ENCODE assay signal across 2 cellular contexts in the genomic region with DNA sequence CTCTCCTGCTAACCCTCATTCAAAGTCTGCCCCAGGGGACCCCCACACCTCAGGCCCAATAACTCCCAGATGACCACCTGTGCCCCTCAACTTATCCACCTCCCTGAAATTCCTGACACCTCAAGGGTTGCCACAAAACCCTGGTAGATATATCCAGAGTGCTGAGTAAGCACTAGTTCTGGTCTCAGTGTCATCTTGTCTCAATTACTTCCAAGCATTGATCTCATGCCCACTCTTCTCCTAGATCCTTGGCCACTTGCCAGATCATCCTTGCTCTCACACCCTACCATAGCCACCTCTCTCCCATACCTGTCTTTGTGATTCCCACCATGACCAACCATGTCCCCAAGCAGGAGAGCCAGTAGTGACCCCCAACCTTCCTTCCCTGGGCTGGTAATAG.
TF ChIP-seq lines count a peak whose summit lies in the region.

No MANE protein-coding gene starts in this region.

TF ChIP-seq in GM23338, 12 proteins besides CTCF, POLR2A, EP300 and RAD21 (continues in another document):
- TF ChIP-seq ZNF331 (CRISPR knock-in tag; IDR thresholded peaks at IDR 0.05; ENCODE audit: low read depth) (no peak), EZH2 (IDR thresholded peaks at IDR 0.05; ENCODE audit: low read depth, unreplicated experiment) (no peak), ZNF114 (CRISPR knock-in tag; IDR thresholded peaks at IDR 0.05) (no peak), STAT1 (IDR thresholded peaks at IDR 0.05; ENCODE audit: unreplicated experiment) (no peak), NANOG (IDR thresholded peaks at IDR 0.05; ENCODE audit: borderline replicate concordance) (no peak), JUNB (IDR thresholded peaks at IDR 0.05; ENCODE audit: unreplicated experiment) (no peak), EZH2phosphoT487 (IDR thresholded peaks at IDR 0.05; ENCODE audit: unreplicated experiment) (no peak)
- TF ChIP-seq, protein P1, sequence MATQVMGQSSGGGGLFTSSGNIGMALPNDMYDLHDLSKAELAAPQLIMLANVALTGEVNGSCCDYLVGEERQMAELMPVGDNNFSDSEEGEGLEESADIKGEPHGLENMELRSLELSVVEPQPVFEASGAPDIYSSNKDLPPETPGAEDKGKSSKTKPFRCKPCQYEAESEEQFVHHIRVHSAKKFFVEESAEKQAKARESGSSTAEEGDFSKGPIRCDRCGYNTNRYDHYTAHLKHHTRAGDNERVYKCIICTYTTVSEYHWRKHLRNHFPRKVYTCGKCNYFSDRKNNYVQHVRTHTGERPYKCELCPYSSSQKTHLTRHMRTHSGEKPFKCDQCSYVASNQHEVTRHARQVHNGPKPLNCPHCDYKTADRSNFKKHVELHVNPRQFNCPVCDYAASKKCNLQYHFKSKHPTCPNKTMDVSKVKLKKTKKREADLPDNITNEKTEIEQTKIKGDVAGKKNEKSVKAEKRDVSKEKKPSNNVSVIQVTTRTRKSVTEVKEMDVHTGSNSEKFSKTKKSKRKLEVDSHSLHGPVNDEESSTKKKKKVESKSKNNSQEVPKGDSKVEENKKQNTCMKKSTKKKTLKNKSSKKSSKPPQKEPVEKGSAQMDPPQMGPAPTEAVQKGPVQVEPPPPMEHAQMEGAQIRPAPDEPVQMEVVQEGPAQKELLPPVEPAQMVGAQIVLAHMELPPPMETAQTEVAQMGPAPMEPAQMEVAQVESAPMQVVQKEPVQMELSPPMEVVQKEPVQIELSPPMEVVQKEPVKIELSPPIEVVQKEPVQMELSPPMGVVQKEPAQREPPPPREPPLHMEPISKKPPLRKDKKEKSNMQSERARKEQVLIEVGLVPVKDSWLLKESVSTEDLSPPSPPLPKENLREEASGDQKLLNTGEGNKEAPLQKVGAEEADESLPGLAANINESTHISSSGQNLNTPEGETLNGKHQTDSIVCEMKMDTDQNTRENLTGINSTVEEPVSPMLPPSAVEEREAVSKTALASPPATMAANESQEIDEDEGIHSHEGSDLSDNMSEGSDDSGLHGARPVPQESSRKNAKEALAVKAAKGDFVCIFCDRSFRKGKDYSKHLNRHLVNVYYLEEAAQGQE (IDR thresholded peaks at IDR 0.05; ENCODE audit: unreplicated experiment): no peak
- TF ChIP-seq, protein P2, sequence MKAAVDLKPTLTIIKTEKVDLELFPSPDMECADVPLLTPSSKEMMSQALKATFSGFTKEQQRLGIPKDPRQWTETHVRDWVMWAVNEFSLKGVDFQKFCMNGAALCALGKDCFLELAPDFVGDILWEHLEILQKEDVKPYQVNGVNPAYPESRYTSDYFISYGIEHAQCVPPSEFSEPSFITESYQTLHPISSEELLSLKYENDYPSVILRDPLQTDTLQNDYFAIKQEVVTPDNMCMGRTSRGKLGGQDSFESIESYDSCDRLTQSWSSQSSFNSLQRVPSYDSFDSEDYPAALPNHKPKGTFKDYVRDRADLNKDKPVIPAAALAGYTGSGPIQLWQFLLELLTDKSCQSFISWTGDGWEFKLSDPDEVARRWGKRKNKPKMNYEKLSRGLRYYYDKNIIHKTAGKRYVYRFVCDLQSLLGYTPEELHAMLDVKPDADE (IDR thresholded peaks at IDR 0.05): no peak
- TF ChIP-seq, protein P3, sequence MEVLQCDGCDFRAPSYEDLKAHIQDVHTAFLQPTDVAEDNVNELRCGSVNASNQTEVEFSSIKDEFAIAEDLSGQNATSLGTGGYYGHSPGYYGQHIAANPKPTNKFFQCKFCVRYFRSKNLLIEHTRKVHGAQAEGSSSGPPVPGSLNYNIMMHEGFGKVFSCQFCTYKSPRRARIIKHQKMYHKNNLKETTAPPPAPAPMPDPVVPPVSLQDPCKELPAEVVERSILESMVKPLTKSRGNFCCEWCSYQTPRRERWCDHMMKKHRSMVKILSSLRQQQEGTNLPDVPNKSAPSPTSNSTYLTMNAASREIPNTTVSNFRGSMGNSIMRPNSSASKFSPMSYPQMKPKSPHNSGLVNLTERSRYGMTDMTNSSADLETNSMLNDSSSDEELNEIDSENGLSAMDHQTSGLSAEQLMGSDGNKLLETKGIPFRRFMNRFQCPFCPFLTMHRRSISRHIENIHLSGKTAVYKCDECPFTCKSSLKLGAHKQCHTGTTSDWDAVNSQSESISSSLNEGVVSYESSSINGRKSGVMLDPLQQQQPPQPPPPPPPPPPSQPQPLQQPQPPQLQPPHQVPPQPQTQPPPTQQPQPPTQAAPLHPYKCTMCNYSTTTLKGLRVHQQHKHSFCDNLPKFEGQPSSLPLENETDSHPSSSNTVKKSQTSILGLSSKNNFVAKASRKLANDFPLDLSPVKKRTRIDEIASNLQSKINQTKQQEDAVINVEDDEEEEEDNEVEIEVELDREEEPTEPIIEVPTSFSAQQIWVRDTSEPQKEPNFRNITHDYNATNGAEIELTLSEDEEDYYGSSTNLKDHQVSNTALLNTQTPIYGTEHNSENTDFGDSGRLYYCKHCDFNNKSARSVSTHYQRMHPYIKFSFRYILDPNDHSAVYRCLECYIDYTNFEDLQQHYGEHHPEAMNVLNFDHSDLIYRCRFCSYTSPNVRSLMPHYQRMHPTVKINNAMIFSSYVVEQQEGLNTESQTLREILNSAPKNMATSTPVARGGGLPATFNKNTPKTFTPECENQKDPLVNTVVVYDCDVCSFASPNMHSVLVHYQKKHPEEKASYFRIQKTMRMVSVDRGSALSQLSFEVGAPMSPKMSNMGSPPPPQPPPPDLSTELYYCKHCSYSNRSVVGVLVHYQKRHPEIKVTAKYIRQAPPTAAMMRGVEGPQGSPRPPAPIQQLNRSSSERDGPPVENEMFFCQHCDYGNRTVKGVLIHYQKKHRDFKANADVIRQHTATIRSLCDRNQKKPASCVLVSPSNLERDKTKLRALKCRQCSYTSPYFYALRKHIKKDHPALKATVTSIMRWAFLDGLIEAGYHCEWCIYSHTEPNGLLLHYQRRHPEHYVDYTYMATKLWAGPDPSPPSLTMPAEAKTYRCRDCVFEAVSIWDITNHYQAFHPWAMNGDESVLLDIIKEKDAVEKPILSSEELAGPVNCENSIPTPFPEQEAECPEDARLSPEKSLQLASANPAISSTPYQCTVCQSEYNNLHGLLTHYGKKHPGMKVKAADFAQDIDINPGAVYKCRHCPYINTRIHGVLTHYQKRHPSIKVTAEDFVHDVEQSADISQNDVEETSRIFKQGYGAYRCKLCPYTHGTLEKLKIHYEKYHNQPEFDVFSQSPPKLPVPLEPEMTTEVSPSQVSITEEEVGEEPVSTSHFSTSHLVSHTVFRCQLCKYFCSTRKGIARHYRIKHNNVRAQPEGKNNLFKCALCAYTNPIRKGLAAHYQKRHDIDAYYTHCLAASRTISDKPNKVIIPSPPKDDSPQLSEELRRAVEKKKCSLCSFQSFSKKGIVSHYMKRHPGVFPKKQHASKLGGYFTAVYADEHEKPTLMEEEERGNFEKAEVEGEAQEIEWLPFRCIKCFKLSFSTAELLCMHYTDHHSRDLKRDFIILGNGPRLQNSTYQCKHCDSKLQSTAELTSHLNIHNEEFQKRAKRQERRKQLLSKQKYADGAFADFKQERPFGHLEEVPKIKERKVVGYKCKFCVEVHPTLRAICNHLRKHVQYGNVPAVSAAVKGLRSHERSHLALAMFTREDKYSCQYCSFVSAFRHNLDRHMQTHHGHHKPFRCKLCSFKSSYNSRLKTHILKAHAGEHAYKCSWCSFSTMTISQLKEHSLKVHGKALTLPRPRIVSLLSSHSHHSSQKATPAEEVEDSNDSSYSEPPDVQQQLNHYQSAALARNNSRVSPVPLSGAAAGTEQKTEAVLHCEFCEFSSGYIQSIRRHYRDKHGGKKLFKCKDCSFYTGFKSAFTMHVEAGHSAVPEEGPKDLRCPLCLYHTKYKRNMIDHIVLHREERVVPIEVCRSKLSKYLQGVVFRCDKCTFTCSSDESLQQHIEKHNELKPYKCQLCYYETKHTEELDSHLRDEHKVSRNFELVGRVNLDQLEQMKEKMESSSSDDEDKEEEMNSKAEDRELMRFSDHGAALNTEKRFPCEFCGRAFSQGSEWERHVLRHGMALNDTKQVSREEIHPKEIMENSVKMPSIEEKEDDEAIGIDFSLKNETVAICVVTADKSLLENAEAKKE (CRISPR knock-in tag; IDR thresholded peaks at IDR 0.05): no peak

TF ChIP-seq in K562, 482 proteins besides CTCF, POLR2A, EP300 and RAD21:
- TF ChIP-seq NFIC (IDR thresholded peaks at IDR 0.05) (peak; percentile 72), FOXP1 (CRISPR knock-in tag; IDR thresholded peaks at IDR 0.05) (no peak), MAFK (IDR thresholded peaks at IDR 0.05; ENCODE audit: low read length) (0 out of 2 replicates have a peak, but pooled peaks have one; percentile 17), PHF21A (IDR thresholded peaks at IDR 0.05; ENCODE audit: borderline replicate concordance, low read depth) (no peak), ZNF316 (IDR thresholded peaks at IDR 0.05) (peak; percentile 52), RBBP5 (IDR thresholded peaks at IDR 0.05; ENCODE audit: borderline replicate concordance, insufficient read depth, low read length, poor library complexity, severe bottlenecking) (no peak), NFIX (CRISPR knock-in tag; IDR thresholded peaks at IDR 0.05; ENCODE audit: low read depth) (peak; percentile 28; the same call in 1 of the 2 replicates)
- TF ChIP-seq, protein P4, sequence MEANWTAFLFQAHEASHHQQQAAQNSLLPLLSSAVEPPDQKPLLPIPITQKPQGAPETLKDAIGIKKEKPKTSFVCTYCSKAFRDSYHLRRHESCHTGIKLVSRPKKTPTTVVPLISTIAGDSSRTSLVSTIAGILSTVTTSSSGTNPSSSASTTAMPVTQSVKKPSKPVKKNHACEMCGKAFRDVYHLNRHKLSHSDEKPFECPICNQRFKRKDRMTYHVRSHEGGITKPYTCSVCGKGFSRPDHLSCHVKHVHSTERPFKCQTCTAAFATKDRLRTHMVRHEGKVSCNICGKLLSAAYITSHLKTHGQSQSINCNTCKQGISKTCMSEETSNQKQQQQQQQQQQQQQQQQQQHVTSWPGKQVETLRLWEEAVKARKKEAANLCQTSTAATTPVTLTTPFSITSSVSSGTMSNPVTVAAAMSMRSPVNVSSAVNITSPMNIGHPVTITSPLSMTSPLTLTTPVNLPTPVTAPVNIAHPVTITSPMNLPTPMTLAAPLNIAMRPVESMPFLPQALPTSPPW (CRISPR knock-in tag; IDR thresholded peaks at IDR 0.05): no peak
